ENCODE assay signal across 9 cellular contexts in the genomic region with DNA sequence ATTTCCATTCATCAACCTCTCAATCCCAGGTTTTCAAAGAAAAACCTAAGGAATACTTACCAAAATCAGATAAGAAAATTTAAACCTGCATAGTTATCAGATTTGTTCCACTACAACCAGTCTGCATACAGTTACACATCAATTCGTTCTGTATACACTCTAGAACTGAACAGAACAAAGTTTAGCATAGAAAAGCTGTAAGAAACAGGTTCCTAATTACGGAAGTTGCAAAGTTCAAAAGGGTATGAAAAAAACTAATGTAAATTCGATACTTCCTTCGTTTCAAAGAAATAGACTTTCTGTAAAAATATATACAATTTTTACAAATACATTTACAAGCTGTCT. TPM values are rescaled to one million over a fixed set of nuclear protein-coding genes. Genes with fewer than 3 reads are reported as not detected.
A peak's percentile ranks its signal among the peaks of the same experiment; 100 is the strongest.
DNase-seq lines count a peak whose midpoint lies in the region; ATAC-seq, FAIRE-seq and TF ChIP-seq lines count a peak whose summit lies in the region.
"Had no signal": no experiment of that assay in that cellular context is flagged by ENCODE, and none has a peak within 500 bp of the region (broad histone marks: within the 10 kb centered on the region; RNA-seq: fewer than 3 reads in every experiment).

No MANE protein-coding gene starts in this region.

- no peak overlapping the region for H2BK120ac ChIP-seq in mesenchymal stem cell (ENCODE audit: low read depth, low read length)

- H2BK5ac ChIP-seq in mesenchymal stem cell (ENCODE audit: low read depth, low read length, poor library complexity, severe bottlenecking), result no peak overlapping the region

- POLR2A ChIA-PET in K562 (lab: Yijun Ruan, JAX), result interaction anchor here (0.5 to 11.0 kb wide), 15 partner anchors 9 to 741 kb away, joined by 3 to 148 read pairs (median 3); partner anchors contain the start of gene ENSA

- no peak overlapping the region for H3K18ac ChIP-seq in mesenchymal stem cell (ENCODE audit: low read depth in 1 of 2, low read length in 2 of 2)

- H3K27me3 ChIP-seq in cardiac muscle cell, result no peaks in the 10 kb centered on the region
- H3K27me3 ChIP-seq in K562 (ENCODE audit: control insufficient read depth in 2 of 2, insufficient read depth in 2 of 2, low read length in 2 of 2), result no peaks in the 10 kb centered on the region
- no peaks in the 10 kb centered on the region for H3K27me3 ChIP-seq in mesenchymal stem cell (ENCODE audit: control insufficient read depth in 1 of 2, insufficient read depth in 1 of 2, low read length in 2 of 2)
- H3K27me3 ChIP-seq in upper lobe of left lung, result no peaks in the 10 kb centered on the region

- in situ Hi-C loops in K562 (cut with MboI), result no loop called here

- peak overlapping the region in 1 of 2 experiments; percentile 97; a peak in 3 of 4 replicates for H3K9ac ChIP-seq in K562 (ENCODE audit: insufficient read depth in 1 of 2, low read depth in 2 of 2, low read length in 2 of 2)
- peak overlapping the region; percentile 96 for H3K9ac ChIP-seq in mesenchymal stem cell (ENCODE audit: low read length)

- no peak overlapping the region for H4K91ac ChIP-seq in mesenchymal stem cell (ENCODE audit: low read length)

- BruUV-seq in K562 (replicated peaks; lab: Mats Ljungman, UMichigan), result no TSS peak

- ATAC-seq in Right ventricle myocardium superior (ENCODE audit: poor library complexity) (no peak), K562 (no peak), upper lobe of left lung (ENCODE audit: low FRiP score in 2 of 2) (no peak), GM21717 (IDR thresholded peaks at IDR 0.05; ENCODE audit: unreplicated experiment) (no peak)

- H4K20me1 ChIP-seq in K562 (replicated peaks; ENCODE audit: control insufficient read depth, insufficient read depth, low read length), result peaks cover 51% of the 10 kb centered on the region

- H3K79me1 ChIP-seq in mesenchymal stem cell (replicated peaks; ENCODE audit: low read length, poor library complexity, severe bottlenecking), result peaks cover 5% of the 10 kb centered on the region

- no peaks in the 10 kb centered on the region for H3K9me1 ChIP-seq in K562 (ENCODE audit: control insufficient read depth, insufficient read depth, low read length)

- CTCF ChIA-PET in K562 (lab: Yijun Ruan, JAX; ENCODE audit: low intra/inter-chr PET ratio), result interaction anchor here (1.1 kb wide), 1 partner anchor 43 kb away, joined by 4 read pairs; no protein-coding TSS in a partner anchor

- 9% methylated on average over 4 of the region's 4 CpGs for WGBS in K562 (ENCODE audit: insufficient coverage, low coverage, missing lambda C conversion rate)
- WGBS in mesenchymal stem cell, result 17% methylated on average over 1 of the region's 4 CpGs
- WGBS in upper lobe of left lung, 2 donors, result 0 to 4% methylated on average over 4 of the region's 4 CpGs

- no peak overlapping the region for H3K14ac ChIP-seq in mesenchymal stem cell (ENCODE audit: low read length in 2 of 2)

- H3K27ac ChIP-seq in cardiac muscle cell (no peak overlapping the region), K562 (ENCODE audit: extremely low read depth, low read depth, low read length) (no peak overlapping the region; the same call in 1 of the 3 replicates), mesenchymal stem cell (ENCODE audit: low read length, poor library complexity, severe bottlenecking) (no peak overlapping the region), upper lobe of left lung (peak overlapping the region; percentile 98 to 100 (median 99))

- H4K8ac ChIP-seq in mesenchymal stem cell (ENCODE audit: low read length), result no peak overlapping the region

- DNase-seq in cardiac muscle cell (ENCODE audit: low read depth in 1 of 2, low spot score in 1 of 2), result no peak
- DNase-seq in Right ventricle myocardium superior, result no peak
- DNase-seq in K562 (ENCODE audit: extremely low read depth in 1 of 4, low spot score in 3 of 4), result no peak
- DNase-seq in mesenchymal stem cell, result no peak
- no peak for DNase-seq in upper lobe of left lung
- DNase-seq in NCI-H1417 (lab: John Stamatoyannopoulos, UW), result no peak
- DNase-seq in DMS53 treated with DMSO at 0.1 percent for 48 hours (lab: John Stamatoyannopoulos, UW; ENCODE audit: unreplicated experiment), result no peak

- H3K4me3 ChIP-seq in cardiac muscle cell, result peak overlapping the region; percentile 76
- H3K4me3 ChIP-seq in K562, result peak overlapping the region; percentile 98
- peak overlapping the region in 1 of 2 experiments; percentile 92 for H3K4me3 ChIP-seq in mesenchymal stem cell (ENCODE audit: insufficient read depth in 1 of 2, low read depth in 1 of 2, low read length in 2 of 2)
- H3K4me3 ChIP-seq in upper lobe of left lung, result peak overlapping the region; percentile 61 to 97 (median 88)

- H2BK12ac ChIP-seq in mesenchymal stem cell (ENCODE audit: low read length in 2 of 2), result no peak overlapping the region

- H3K9me3 ChIP-seq in cardiac muscle cell (ENCODE audit: low read depth) (no peaks in the 10 kb centered on the region), K562 (replicated peaks; ENCODE audit: control insufficient read depth, insufficient read depth, low read depth, low read length) (no peaks in the 10 kb centered on the region), mesenchymal stem cell (ENCODE audit: control insufficient read depth, low read length) (no peaks in the 10 kb centered on the region), upper lobe of left lung (no peaks in the 10 kb centered on the region)

- H2AK5ac ChIP-seq in mesenchymal stem cell (ENCODE audit: low read length, severe bottlenecking), result no peak overlapping the region

- peaks cover 74% of the 10 kb centered on the region for H3K79me2 ChIP-seq in K562 (ENCODE audit: control insufficient read depth, insufficient read depth, low read length)

- TF ChIP-seq CTCF in cardiac muscle cell (IDR thresholded peaks at IDR 0.05; ENCODE audit: low read depth, low read length) (no peak), K562 (IDR thresholded peaks at IDR 0.05 in 2 of 3, conservative IDR thresholded peaks at IDR 0.05 in 1 of 3; ENCODE audit: insufficient read depth in 2 of 3, low read depth in 1 of 3, low read length in 3 of 3) (no peak), upper lobe of left lung (IDR thresholded peaks at IDR 0.05) (no peak)

- intact Hi-C loops in Right ventricle myocardium superior (cut with DNase I), result no loop called here
- intact Hi-C loops in K562 (cut with micrococcal nuclease), result loop anchor here (5.0 kb wide), 1 partner anchor 236 kb away; no protein-coding TSS in a partner anchor

- no peak overlapping the region for H2BK15ac ChIP-seq in mesenchymal stem cell (ENCODE audit: low read depth, poor library complexity, severe bottlenecking)

- H3K4me1 ChIP-seq in cardiac muscle cell (ENCODE audit: low read depth), result peaks cover 31% of the 10 kb centered on the region
- peaks cover 10 to 19% of the 10 kb centered on the region in 2 experiments; a peak in 4 of 5 replicates for H3K4me1 ChIP-seq in K562 (replicated peaks in 1 of 2; ENCODE audit: control insufficient read depth in 2 of 2, insufficient read depth in 2 of 2, low read length in 2 of 2)
- H3K4me1 ChIP-seq in mesenchymal stem cell (ENCODE audit: control insufficient read depth, insufficient read depth, low read depth, low read length), result peaks cover 14% of the 10 kb centered on the region
- H3K4me1 ChIP-seq in upper lobe of left lung, result peaks cover 45 to 56% (median 53%) of the 10 kb centered on the region in 4 donors

- no peak overlapping the region for H3K23ac ChIP-seq in mesenchymal stem cell (ENCODE audit: low read length in 2 of 2)

- H2AFZ ChIP-seq in K562 (ENCODE audit: low read depth, low read length), result no peak overlapping the region
- H2AFZ ChIP-seq in mesenchymal stem cell (ENCODE audit: low read depth, low read length), result no peak overlapping the region

- TF ChIP-seq EP300 in K562 (IDR thresholded peaks at IDR 0.05; ENCODE audit: low read length) (no peak), upper lobe of left lung (IDR thresholded peaks at IDR 0.05) (no peak)

- peak overlapping the region; percentile 97 for H3K4me2 ChIP-seq in K562 (ENCODE audit: insufficient read depth, low read length)
- peak overlapping the region; percentile 10 for H3K4me2 ChIP-seq in mesenchymal stem cell (ENCODE audit: low read length, poor library complexity, severe bottlenecking)

- peaks cover 39% of the 10 kb centered on the region for H3K36me3 ChIP-seq in cardiac muscle cell
- peaks cover 65% of the 10 kb centered on the region for H3K36me3 ChIP-seq in K562 (ENCODE audit: control insufficient read depth, insufficient read depth, low read length)
- peaks cover 31 to 72% of the 10 kb centered on the region in 2 experiments for H3K36me3 ChIP-seq in mesenchymal stem cell (ENCODE audit: control insufficient read depth in 1 of 2, insufficient read depth in 2 of 2, low read depth in 1 of 2, low read length in 2 of 2)
- H3K36me3 ChIP-seq in upper lobe of left lung, result peaks cover 35 to 71% (median 51%) of the 10 kb centered on the region in 4 donors

- TF ChIP-seq RAD21 in K562 (CRISPR knock-in tag; conservative IDR thresholded peaks at IDR 0.05 in 1 of 2, IDR thresholded peaks at IDR 0.05 in 1 of 2), result no peak

- H3K4ac ChIP-seq in mesenchymal stem cell (ENCODE audit: low read depth in 1 of 2, low read length in 2 of 2), result no peak overlapping the region

- no peak for FAIRE-seq in K562 (lab: Jason Lieb, UNC)

- TF ChIP-seq POLR2A in K562 (conservative IDR thresholded peaks at IDR 0.05), result no peak
- TF ChIP-seq POLR2A in upper lobe of left lung (IDR thresholded peaks at IDR 0.05), result no peak

RNA-seq across cellular contexts. Expression of gene MCL1, which starts 3.1 kb away (rescaled TPM):
- total RNA-seq in cardiac muscle cell (96.5 and 101 TPM in 2 replicates), Right ventricle myocardium superior (85.9 TPM), K562 (2014; rRNA removed) (129 and 138 TPM in 2 replicates), K562 (2014; rRNA removed; fragmentation: Illumina TruSeq; extraction: Trizol) (153 and 184 TPM in 2 replicates), K562 (2015; rRNA removed; fragmentation: Illumina TruSeq; extraction: Trizol) (109 and 120 TPM in 2 replicates), K562 (2021) (200 and 224 TPM in 2 replicates), upper lobe of left lung (100 to 1,000 TPM; 188 to 580 (median 425) TPM)
- polyA plus RNA-seq in cardiac muscle cell (61.2 and 65.2 TPM in 2 replicates), K562 (2011; rRNA removed) (144 and 222 TPM in 2 replicates), K562 (2014; fragmentation: Illumina TruSeq; extraction: Trizol) (147 and 158 TPM in 2 replicates), K562 (2014; fragmentation: Nextera tagmentation; extraction: Ambion mirVana) (10 to 100 TPM; 27.1 to 31.0 TPM), K562 (2014; rRNA removed) (131 and 143 TPM in 2 replicates)
- total RNA-seq in K562 (2011; cell fraction: chromatin; rRNA removed; ENCODE audit: low replicate concordance), result 200 and 281 TPM in 2 replicates
- total RNA-seq in K562 (2011; cell fraction: nucleolus; rRNA removed), result 147 and 148 TPM in 2 replicates
- total RNA-seq in K562 (2011; cell fraction: nucleoplasm; rRNA removed), result 206 and 295 TPM in 2 replicates
- 86.7 and 94.2 TPM in 2 replicates for polyA plus RNA-seq in K562 (2011; cell fraction: cytosol; rRNA removed)
- polyA plus RNA-seq in K562 (2011; cell fraction: nucleus; rRNA removed), result 179 and 244 TPM in 2 replicates
- polyA plus RNA-seq in K562 (2012), result 139 and 140 TPM in 2 replicates
- 221 and 238 TPM in 2 replicates for polyA minus RNA-seq in K562 (2011; rRNA and poly(A)+ RNA removed)
- polyA minus RNA-seq in K562 (2011; cell fraction: cytosol; rRNA and poly(A)+ RNA removed), result 104 and 109 TPM in 2 replicates
- 141 and 172 TPM in 2 replicates for polyA minus RNA-seq in K562 (2011; cell fraction: nucleus; rRNA and poly(A)+ RNA removed)
- 229 TPM for polyA plus RNA-seq in mesenchymal stem cell (2013, experiment 1 of 2)
- polyA plus RNA-seq in mesenchymal stem cell (2013, experiment 2 of 2), result 224 TPM

RNA-seq across cellular contexts. Expression of gene ADAMTSL4, which starts 27.1 kb away (rescaled TPM):
- total RNA-seq in cardiac muscle cell, result 28.8 and 44.2 TPM in 2 replicates
- 51.9 and 65.5 TPM in 2 replicates for polyA plus RNA-seq in cardiac muscle cell
- 64.4 TPM for total RNA-seq in Right ventricle myocardium superior
- total RNA-seq in K562 (2011; cell fraction: chromatin; rRNA removed; ENCODE audit: low replicate concordance), result 795 and 1,508 TPM in 2 replicates
- total RNA-seq in K562 (2011; cell fraction: nucleolus; rRNA removed), result 712 and 761 TPM in 2 replicates
- 735 and 822 TPM in 2 replicates for total RNA-seq in K562 (2011; cell fraction: nucleoplasm; rRNA removed)
- 35.6 and 43.6 TPM in 2 replicates for total RNA-seq in K562 (2014; rRNA removed)
- 18.8 and 20.3 TPM in 2 replicates for total RNA-seq in K562 (2014; rRNA removed; fragmentation: Illumina TruSeq; extraction: Trizol)
- total RNA-seq in K562 (2015; rRNA removed; fragmentation: Illumina TruSeq; extraction: Trizol), result 22.8 and 25.5 TPM in 2 replicates
- total RNA-seq in K562 (2021), result 163 and 212 TPM in 2 replicates
- 53.8 and 132 TPM in 2 replicates for polyA plus RNA-seq in K562 (2011; rRNA removed)
- polyA plus RNA-seq in K562 (2011; cell fraction: cytosol; rRNA removed), result 68.7 and 73.2 TPM in 2 replicates
- 800 and 1,003 TPM in 2 replicates for polyA plus RNA-seq in K562 (2011; cell fraction: nucleus; rRNA removed)
- 127 and 192 TPM in 2 replicates for polyA plus RNA-seq in K562 (2012)
- 116 and 156 TPM in 2 replicates for polyA plus RNA-seq in K562 (2014; fragmentation: Illumina TruSeq; extraction: Trizol)
- polyA plus RNA-seq in K562 (2014; fragmentation: Nextera tagmentation; extraction: Ambion mirVana), result 10 to 100 TPM; 12.7 to 14.8 TPM
- polyA plus RNA-seq in K562 (2014; rRNA removed), result 104 and 137 TPM in 2 replicates
- 23.6 and 31.1 TPM in 2 replicates for polyA minus RNA-seq in K562 (2011; rRNA and poly(A)+ RNA removed)
- 45.7 and 70.1 TPM in 2 replicates for polyA minus RNA-seq in K562 (2011; cell fraction: cytosol; rRNA and poly(A)+ RNA removed)
- 99.2 and 125 TPM in 2 replicates for polyA minus RNA-seq in K562 (2011; cell fraction: nucleus; rRNA and poly(A)+ RNA removed)
- 15.0 TPM for polyA plus RNA-seq in mesenchymal stem cell (2013, experiment 1 of 2)
- polyA plus RNA-seq in mesenchymal stem cell (2013, experiment 2 of 2), result 14.4 TPM
- total RNA-seq in upper lobe of left lung, result 100 to 1,000 TPM in 4 of 6 donors, 10 to 100 TPM in 2; 40.3 to 169 (median 139) TPM
- total RNA-seq: Daoy had no signal

RNA-seq across cellular contexts. Expression of gene ENSA, which starts 53.1 kb away (rescaled TPM):
- total RNA-seq in cardiac muscle cell (65.9 and 158 TPM in 2 replicates), Right ventricle myocardium superior (108 TPM), K562 (2014; rRNA removed) (147 and 163 TPM in 2 replicates), K562 (2014; rRNA removed; fragmentation: Illumina TruSeq; extraction: Trizol) (196 and 198 TPM in 2 replicates), K562 (2015; rRNA removed; fragmentation: Illumina TruSeq; extraction: Trizol) (183 and 188 TPM in 2 replicates), K562 (2021) (203 and 219 TPM in 2 replicates), upper lobe of left lung (100 to 1,000 TPM; 141 to 271 (median 212) TPM)
- polyA plus RNA-seq in cardiac muscle cell (62.2 and 82.2 TPM in 2 replicates), K562 (2011; rRNA removed) (133 and 156 TPM in 2 replicates), K562 (2014; fragmentation: Illumina TruSeq; extraction: Trizol) (565 and 605 TPM in 2 replicates), K562 (2014; fragmentation: Nextera tagmentation; extraction: Ambion mirVana) (10 to 100 TPM; 68.1 to 93.9 TPM), K562 (2014; rRNA removed) (197 and 354 TPM in 2 replicates)
- 86.7 and 153 TPM in 2 replicates for total RNA-seq in K562 (2011; cell fraction: chromatin; rRNA removed; ENCODE audit: low replicate concordance)
- 54.7 and 57.9 TPM in 2 replicates for total RNA-seq in K562 (2011; cell fraction: nucleolus; rRNA removed)
- 124 and 201 TPM in 2 replicates for total RNA-seq in K562 (2011; cell fraction: nucleoplasm; rRNA removed)
- polyA plus RNA-seq in K562 (2011; cell fraction: cytosol; rRNA removed), result 116 and 118 TPM in 2 replicates
- 47.5 and 50.4 TPM in 2 replicates for polyA plus RNA-seq in K562 (2011; cell fraction: nucleus; rRNA removed)
- 174 and 197 TPM in 2 replicates for polyA plus RNA-seq in K562 (2012)
- polyA minus RNA-seq in K562 (2011; rRNA and poly(A)+ RNA removed), result 60.6 and 80.0 TPM in 2 replicates
- 32.9 and 35.0 TPM in 2 replicates for polyA minus RNA-seq in K562 (2011; cell fraction: cytosol; rRNA and poly(A)+ RNA removed)
- polyA minus RNA-seq in K562 (2011; cell fraction: nucleus; rRNA and poly(A)+ RNA removed), result 22.9 and 51.1 TPM in 2 replicates
- 71.3 TPM for polyA plus RNA-seq in mesenchymal stem cell (2013, experiment 1 of 2)
- 71.6 TPM for polyA plus RNA-seq in mesenchymal stem cell (2013, experiment 2 of 2)

Comparison
In these comparisons a context has a peak if more than half of its experiments do, and no peak if none do; other contexts are left out.
1. H3K27ac ChIP-seq: peak in upper lobe of left lung (4 of 4); none in cardiac muscle cell (single experiment), K562 (single experiment) and mesenchymal stem cell (single experiment).